In genomic region chr7:43570688-43571365, GRCh38 we compare ENCODE assay signal across 13 cellular contexts. TPM values are rescaled to one million over a fixed set of nuclear protein-coding genes. Genes with fewer than 3 reads are reported as not detected.
A peak's percentile ranks its signal among the peaks of the same experiment; 100 is the strongest.
DNase-seq lines count a peak whose midpoint lies in the region; ATAC-seq, FAIRE-seq and TF ChIP-seq lines count a peak whose summit lies in the region.
"Had no signal": no experiment of that assay in that cellular context is flagged by ENCODE, and none has a peak within 500 bp of the region (broad histone marks: within the 10 kb centered on the region; RNA-seq: fewer than 3 reads in every experiment).

No MANE protein-coding gene starts in this region.

- intact Hi-C loops in GM12878 (cut with micrococcal nuclease; ENCODE audit: unreplicated experiment): loop anchor here (5.0 kb wide), 1 partner anchor 84 kb away; no protein-coding TSS in a partner anchor
- intact Hi-C loops in CD4-positive, alpha-beta T cell (cut with DNase I, micrococcal nuclease): no loop called here

- H3K36me3 Mint-ChIP-seq in CD4-positive, alpha-beta T cell (ENCODE audit: low read depth): no peaks in the 10 kb centered on the region
- H3K36me3 Mint-ChIP-seq: naive thymus-derived CD4-positive, alpha-beta T cell had no signal

- no peak overlapping the region for H3K4me3 Mint-ChIP-seq in CD4-positive, alpha-beta T cell
- H3K4me3 Mint-ChIP-seq: naive thymus-derived CD4-positive, alpha-beta T cell had no signal

- DNase-seq in GM12878 (ENCODE audit: low read depth, low spot score): no peak
- no peak for DNase-seq in mucosa of gallbladder (ENCODE audit: low spot score)
- DNase-seq in CD4-positive, alpha-beta T cell: no peak
- DNase-seq in activated CD8-positive, alpha-beta memory T cell treated with anti-CD3 and anti-CD28 coated beads, Interleukin-2, amount 50 U/mL, for 48 hours: no peak
- DNase-seq: colonic mucosa; naive thymus-derived CD4-positive, alpha-beta T cell; NCI-H2227 treated with DMSO at 0.1 percent for 48 hours; SK-N-SH had no signal

- in situ Hi-C loops in GM12878 (cut with MboI): loop anchor here (10.0 kb wide), 1 partner anchor 636 kb away; the partner anchor contains the start of genes MRPL32 and PSMA2

- no peak overlapping the region for H3K4me3 ChIP-seq in GM12878
- H3K4me3 ChIP-seq: colonic mucosa had no signal

- CTCF ChIA-PET in GM12878 (lab: Yijun Ruan, JAX): interaction anchor here (1.0 to 5.7 kb wide), 5 partner anchors 10 to 129 kb away, joined by 3 to 39 read pairs (median 11); partner anchors contain the start of gene STK17A
- CTCF ChIA-PET in CD4-positive, alpha-beta T cell (lab: Charles Lee): interaction anchor here (1.0 kb wide), 1 partner anchor 12 kb away, joined by 5 read pairs; the partner anchor contains the start of gene STK17A

- TF ChIP-seq EP300 in GM12878 (IDR thresholded peaks at IDR 0.05; ENCODE audit: borderline replicate concordance in 1 of 2, control insufficient read depth in 1 of 2, low read depth in 2 of 2, low read length in 2 of 2): no peak

- TF ChIP-seq RAD21 in GM12878 (IDR thresholded peaks at IDR 0.05; ENCODE audit: insufficient read depth, low read depth, low read length): no peak

- SMC1A ChIA-PET in GM12878 (lab: Charles Lee; ENCODE audit: uncharacterized antibody, unreplicated experiment): interaction anchor here (0.8 to 4.9 kb wide), 8 partner anchors 11 to 609 kb away, joined by 3 to 37 read pairs (median 4); partner anchors contain the start of gene STK17A

- no peak for TF ChIP-seq CTCF in GM12878 (IDR thresholded peaks at IDR 0.05 in 2 of 3, conservative IDR thresholded peaks at IDR 0.05 in 1 of 3; ENCODE audit: control insufficient read depth in 2 of 3, extremely low read depth in 1 of 3, insufficient read depth in 1 of 3, low read depth in 3 of 3, low read length in 3 of 3)
- no peak for TF ChIP-seq CTCF in CD4-positive, alpha-beta T cell (IDR thresholded peaks at IDR 0.05)

- no TSS peak for BruUV-seq in GM12878 (replicated peaks; lab: Mats Ljungman, UMichigan)

- no peak overlapping the region for H3K27ac Mint-ChIP-seq in CD4-positive, alpha-beta T cell

- peak; percentile 82 for ATAC-seq in GM18498 (IDR thresholded peaks at IDR 0.05; ENCODE audit: unreplicated experiment)
- peak; percentile 78 for ATAC-seq in GM19455 (IDR thresholded peaks at IDR 0.05; ENCODE audit: unreplicated experiment)
- peak; percentile 54 for ATAC-seq in HG02981 (IDR thresholded peaks at IDR 0.05; ENCODE audit: unreplicated experiment)
- peak; percentile 65 for ATAC-seq in GM12878
- ATAC-seq in CD4-positive, alpha-beta T cell (ENCODE audit: poor library complexity): no peak
- no peak for ATAC-seq in SK-N-SH treated with all-trans-retinoic acid at 6 μM for 48 hours
- ATAC-seq: naive thymus-derived CD4-positive, alpha-beta T cell had no signal

- H3K4me1 Mint-ChIP-seq in CD4-positive, alpha-beta T cell (ENCODE audit: low read depth): peaks cover 5% of the 10 kb centered on the region

- no peaks in the 10 kb centered on the region for H3K36me3 ChIP-seq in GM12878 (ENCODE audit: control insufficient read depth in 2 of 2, insufficient read depth in 2 of 2, low read length in 1 of 2)
- H3K36me3 ChIP-seq: colonic mucosa had no signal

- no peaks in the 10 kb centered on the region for H3K27me3 Mint-ChIP-seq in CD4-positive, alpha-beta T cell

- RAD21 ChIA-PET in GM12878 (lab: Charles Lee; ENCODE audit: unreplicated experiment): interaction anchor here (0.5 to 7.3 kb wide), 4 partner anchors 11 to 192 kb away, joined by 4 to 65 read pairs (median 4); partner anchors contain the start of gene STK17A

- H2AFZ ChIP-seq in GM12878 (ENCODE audit: control insufficient read depth, low read depth, low read length): no peak overlapping the region

- no peaks in the 10 kb centered on the region for H3K27me3 ChIP-seq in GM12878 (replicated peaks in 1 of 2; ENCODE audit: control insufficient read depth in 2 of 2, insufficient read depth in 2 of 2, low read length in 1 of 2)
- no peaks in the 10 kb centered on the region for H3K27me3 ChIP-seq in CD4-positive, alpha-beta T cell (ENCODE audit: control insufficient read depth, insufficient read depth, low read length)
- H3K27me3 ChIP-seq: colonic mucosa had no signal

- TF ChIP-seq POLR2A in GM12878 (IDR thresholded peaks at IDR 0.05; ENCODE audit: low read depth, low read length): no peak

- POLR2A ChIA-PET in GM12878 (lab: Charles Lee): interaction anchor here (1.5 to 1.9 kb wide), 2 partner anchors 53 to 54 kb away, joined by 3 to 5 read pairs; no protein-coding TSS in a partner anchor
- POLR2A ChIA-PET in CD4-positive, alpha-beta T cell (lab: Charles Lee): no interaction called here

- 0 out of 2 replicates have a peak overlapping the region, but pooled peaks have one; percentile 12 for H3K27ac ChIP-seq in GM12878 (ENCODE audit: control insufficient read depth, insufficient read depth)
- H3K27ac ChIP-seq in CD4-positive, alpha-beta T cell (ENCODE audit: low read depth, low read length): no peak overlapping the region
- H3K27ac ChIP-seq: colonic mucosa, KMS-11 had no signal

- peaks cover 28% of the 10 kb centered on the region for H3K4me1 ChIP-seq in GM12878 (ENCODE audit: control insufficient read depth, insufficient read depth, low read length)
- H3K4me1 ChIP-seq: colonic mucosa had no signal

- H3K79me2 ChIP-seq in GM12878 (ENCODE audit: control insufficient read depth, insufficient read depth, low read length): no peaks in the 10 kb centered on the region

- H3K9ac ChIP-seq in GM12878 (ENCODE audit: control insufficient read depth, insufficient read depth, low read length): no peak overlapping the region
- H3K9ac ChIP-seq: KMS-11, SK-N-SH had no signal

- H3K9me3 Mint-ChIP-seq in CD4-positive, alpha-beta T cell: no peaks in the 10 kb centered on the region
- H3K9me3 Mint-ChIP-seq: naive thymus-derived CD4-positive, alpha-beta T cell had no signal

- peak; percentile 23 for FAIRE-seq in GM12878 (lab: Jason Lieb, UNC)

- no peaks in the 10 kb centered on the region; the same call in 2 of the 3 replicates for H3K9me3 ChIP-seq in GM12878 (replicated peaks; ENCODE audit: control insufficient read depth, insufficient read depth, low read length)
- no peaks in the 10 kb centered on the region for H3K9me3 ChIP-seq in CD4-positive, alpha-beta T cell (ENCODE audit: control insufficient read depth, low read length)
- H3K9me3 ChIP-seq: colonic mucosa, SK-N-SH had no signal

- WGBS in GM12878 (ENCODE audit: insufficient coverage, insufficient replicate concordance, low lambda C conversion rate, missing lambda C conversion rate): 0% methylated on average over 4 of the region's 4 CpGs

- peak overlapping the region; percentile 26; the same call in 1 of the 2 replicates for H3K4me2 ChIP-seq in GM12878 (ENCODE audit: control insufficient read depth, insufficient read depth)
- H3K4me2 ChIP-seq: SK-N-SH had no signal

- no peaks in the 10 kb centered on the region for H4K20me1 ChIP-seq in GM12878 (ENCODE audit: control insufficient read depth, insufficient read depth)

TF ChIP-seq in GM12878, 131 proteins besides CTCF, POLR2A, EP300 and RAD21 (continues in another document):
- TF ChIP-seq CHD4 (IDR thresholded peaks at IDR 0.05): no peak

TF ChIP-seq in SK-N-SH treated with all-trans-retinoic acid at 6 μM for 48 hours, 23 proteins besides CTCF, POLR2A, EP300 and RAD21 (continues in another document):
- no peak for TF ChIP-seq CSDC2 (CRISPR knock-in tag; IDR thresholded peaks at IDR 0.05)
- no peak for TF ChIP-seq ZNF565 (CRISPR knock-in tag; conservative IDR thresholded peaks at IDR 0.05; ENCODE audit: low read depth)
- no peak for TF ChIP-seq CREB5 (CRISPR knock-in tag; IDR thresholded peaks at IDR 0.05; ENCODE audit: low read depth)
- no peak for TF ChIP-seq ESRRG (CRISPR knock-in tag; IDR thresholded peaks at IDR 0.05)
- TF ChIP-seq TCF4 (CRISPR knock-in tag; IDR thresholded peaks at IDR 0.05; ENCODE audit: borderline replicate concordance): no peak

RNA-seq across cellular contexts. Expression of gene STK17A, which starts 12.1 kb away (rescaled TPM):
- total RNA-seq in GM12878 (2013; cell fraction: nucleolus; rRNA removed): 94.4 and 99.8 TPM in 2 replicates
- 65.9 and 80.7 TPM in 2 replicates for total RNA-seq in GM12878 (2014; rRNA removed)
- 72.3 and 76.6 TPM in 2 replicates for total RNA-seq in GM12878 (2014; rRNA removed; fragmentation: Illumina TruSeq; extraction: Trizol)
- 60.9 and 65.6 TPM in 2 replicates for total RNA-seq in GM12878 (2021)
- 51.0 TPM for polyA plus RNA-seq in GM12878 (2011; ENCODE audit: low read depth)
- 77.4 and 138 TPM in 2 replicates for polyA plus RNA-seq in GM12878 (2011; rRNA removed)
- 24.4 and 26.9 TPM in 2 replicates for polyA plus RNA-seq in GM12878 (2011; cell fraction: cytosol; rRNA removed)
- 39.7 and 43.6 TPM in 2 replicates for polyA plus RNA-seq in GM12878 (2011; cell fraction: nucleus; rRNA removed)
- polyA plus RNA-seq in GM12878 (2012): 60.4 and 72.7 TPM in 2 replicates
- 74.9 and 104 TPM in 2 replicates for polyA plus RNA-seq in GM12878 (2014; fragmentation: Illumina TruSeq; extraction: Trizol)
- polyA plus RNA-seq in GM12878 (2014; fragmentation: Nextera tagmentation; extraction: Ambion mirVana): 10 to 100 TPM; 18.5 to 27.6 TPM
- polyA plus RNA-seq in GM12878 (2014; rRNA removed): 51.7 and 66.6 TPM in 2 replicates
- polyA plus RNA-seq in GM12878 (2016; fragmentation: Nextera tagmentation; extraction: Ambion mirVana): 10 to 100 TPM; 91.0 to 91.6 TPM
- 21.0 and 30.4 TPM in 2 replicates for polyA minus RNA-seq in GM12878 (2011; rRNA and poly(A)+ RNA removed)
- polyA minus RNA-seq in GM12878 (2011; cell fraction: cytosol; rRNA and poly(A)+ RNA removed): 16.0 and 19.9 TPM in 2 replicates
- 20.2 and 32.9 TPM in 2 replicates for polyA minus RNA-seq in GM12878 (2011; cell fraction: nucleus; rRNA and poly(A)+ RNA removed)
- 16.1 TPM for total RNA-seq in mucosa of gallbladder
- 100 to 1,000 TPM; 213 to 218 TPM for total RNA-seq in CD4-positive, alpha-beta T cell

Comparison
In these comparisons a context has a peak if more than half of its experiments do, and no peak if none do; other contexts are left out.
1. ATAC-seq: peak in GM18498 (single experiment), GM19455 (single experiment), HG02981 (single experiment) and GM12878 (single experiment); none in CD4-positive, alpha-beta T cell (single experiment) and SK-N-SH treated with all-trans-retinoic acid at 6 μM for 48 hours (single experiment).